23 cellular contexts compared by ENCODE assay signal in genomic region chr16:56198755-56199114, GRCh38. TPM values are rescaled to one million over a fixed set of nuclear protein-coding genes. Genes with fewer than 3 reads are reported as not detected.
A peak's percentile ranks its signal among the peaks of the same experiment; 100 is the strongest.
DNase-seq lines count a peak whose midpoint lies in the region; ATAC-seq and TF ChIP-seq lines count a peak whose summit lies in the region.
"Had no signal": no experiment of that assay in that cellular context is flagged by ENCODE, and none has a peak within 500 bp of the region (broad histone marks: within the 10 kb centered on the region; RNA-seq: fewer than 3 reads in every experiment).

No MANE protein-coding gene starts in this region.

- H3K4me1 Mint-ChIP-seq in activated CD4-positive, alpha-beta T cell treated with anti-CD3 and anti-CD28 coated beads, Interleukin-2, amount 10 ng/mL, durations not matched to agents 24 days and 14 days, result peaks cover 41% of the 10 kb centered on the region
- H3K4me1 Mint-ChIP-seq in GM23338 (peaks cover 49% of the 10 kb centered on the region), mesothelial cell of epicardium (peaks cover 4% of the 10 kb centered on the region)
- H3K4me1 Mint-ChIP-seq in stimulated activated effector memory CD8-positive, alpha-beta T cell treated with anti-CD3 and anti-CD28 coated beads, Interleukin-12 subunit alpha, Interleukin-12 subunit beta, amount 100 ng/mL, for 72 hours, result peaks cover 34% of the 10 kb centered on the region

- H3K4me3 ChIP-seq in GM23338, result no peak overlapping the region
- H3K4me3 ChIP-seq: adrenal gland, coronary artery, heart right ventricle, psoas muscle, smooth muscle cell, uterus had no signal

- peaks cover 42% of the 10 kb centered on the region for H3K79me2 ChIP-seq in GM23338 (replicated peaks; ENCODE audit: insufficient read depth)

- peaks cover 11% of the 10 kb centered on the region; the same call in 1 of the 2 replicates for H3K9me2 ChIP-seq in GM23338 (ENCODE audit: insufficient read depth)

- ATAC-seq in GM23338, result no peak
- peak; percentile 0 to 1 for ATAC-seq in activated naive CD4-positive, alpha-beta T cell treated with anti-CD3 and anti-CD28 coated beads, Interleukin-2, amount 50 U/mL, for 72 hours
- ATAC-seq in stimulated activated effector memory CD8-positive, alpha-beta T cell treated with anti-CD3 and anti-CD28 coated beads, Interleukin-12 subunit alpha, Interleukin-12 subunit beta, amount 100 ng/mL, for 72 hours, result no peak
- no peak for ATAC-seq in SK-N-SH treated with all-trans-retinoic acid at 6 μM for 48 hours
- ATAC-seq: heart right ventricle, left ventricle myocardium superior, psoas muscle had no signal

- intact Hi-C loops in activated CD4-positive, alpha-beta T cell treated with anti-CD3 and anti-CD28 coated beads, Interleukin-2, amount 10 ng/mL, durations not matched to agents 24 days and 14 days (cut with micrococcal nuclease), result loop anchor here (1.0 to 10.0 kb wide), 7 partner anchors 8 to 1274 kb away; partner anchors contain the start of genes AMFR, MT2A, NUDT21 and OGFOD1

- peak overlapping the region; percentile 60 for H3K4me3 Mint-ChIP-seq in activated CD4-positive, alpha-beta T cell treated with anti-CD3 and anti-CD28 coated beads, Interleukin-2, amount 10 ng/mL, durations not matched to agents 24 days and 14 days
- no peak overlapping the region for H3K4me3 Mint-ChIP-seq in GM23338
- H3K4me3 Mint-ChIP-seq in stimulated activated effector memory CD8-positive, alpha-beta T cell treated with anti-CD3 and anti-CD28 coated beads, Interleukin-12 subunit alpha, Interleukin-12 subunit beta, amount 100 ng/mL, for 72 hours, result no peak overlapping the region
- no peak overlapping the region for H3K4me3 Mint-ChIP-seq in mesothelial cell of epicardium

- no peak overlapping the region for H2AFZ ChIP-seq in GM23338

- peaks cover 59% of the 10 kb centered on the region for H3K4me1 ChIP-seq in GM23338 (ENCODE audit: insufficient read depth)
- H3K4me1 ChIP-seq: psoas muscle had no signal

- H3K27ac Mint-ChIP-seq in activated CD4-positive, alpha-beta T cell treated with anti-CD3 and anti-CD28 coated beads, Interleukin-2, amount 10 ng/mL, durations not matched to agents 24 days and 14 days, result peak overlapping the region; percentile 84
- H3K27ac Mint-ChIP-seq in GM23338, result peak overlapping the region; percentile 67; the same call in 1 of the 2 replicates
- H3K27ac Mint-ChIP-seq in activated naive CD4-positive, alpha-beta T cell treated with anti-CD3 and anti-CD28 coated beads, Interleukin-2, amount 50 U/mL, for 72 hours, result peak overlapping the region in 1 of 2 donors; percentile 61
- peak overlapping the region; percentile 72 for H3K27ac Mint-ChIP-seq in stimulated activated effector memory CD8-positive, alpha-beta T cell treated with anti-CD3 and anti-CD28 coated beads, Interleukin-12 subunit alpha, Interleukin-12 subunit beta, amount 100 ng/mL, for 72 hours
- H3K27ac Mint-ChIP-seq in mesothelial cell of epicardium, result no peak overlapping the region

- H3K27me3 Mint-ChIP-seq in activated CD4-positive, alpha-beta T cell treated with anti-CD3 and anti-CD28 coated beads, Interleukin-2, amount 10 ng/mL, durations not matched to agents 24 days and 14 days, result peaks cover 35% of the 10 kb centered on the region
- H3K27me3 Mint-ChIP-seq in GM23338 (ENCODE audit: insufficient read depth, low read depth, poor library complexity), result peaks cover 5% of the 10 kb centered on the region
- peaks cover 39% of the 10 kb centered on the region for H3K27me3 Mint-ChIP-seq in mesothelial cell of epicardium (ENCODE audit: low read depth)

- no peak overlapping the region for H3K27ac ChIP-seq in GM23338 (ENCODE audit: low read depth)
- H3K27ac ChIP-seq: adrenal gland, coronary artery, psoas muscle, RWPE1, uterus had no signal

- no peaks in the 10 kb centered on the region for H3F3A ChIP-seq in GM23338 (replicated peaks; ENCODE audit: low read depth)

- peak overlapping the region; percentile 73; the same call in 1 of the 2 replicates for H3K4me2 ChIP-seq in GM23338
- H3K4me2 ChIP-seq: smooth muscle cell had no signal

- TF ChIP-seq CTCF in GM23338 (conservative IDR thresholded peaks at IDR 0.05; ENCODE audit: low read depth in 2 of 2), result no peak
- TF ChIP-seq CTCF in mesothelial cell of epicardium (IDR thresholded peaks at IDR 0.05; ENCODE audit: unreplicated experiment), result no peak

- H3K27me3 ChIP-seq in GM23338 (ENCODE audit: insufficient read depth), result peaks cover under 1% of the 10 kb centered on the region
- H3K27me3 ChIP-seq: uterus had no signal

- no peaks in the 10 kb centered on the region for H3K36me3 ChIP-seq in GM23338 (ENCODE audit: insufficient read depth)
- H3K36me3 ChIP-seq: adrenal gland, heart right ventricle, uterus had no signal

- H3K9me3 Mint-ChIP-seq in activated CD4-positive, alpha-beta T cell treated with anti-CD3 and anti-CD28 coated beads, Interleukin-2, amount 10 ng/mL, durations not matched to agents 24 days and 14 days, result peaks cover 7% of the 10 kb centered on the region
- H3K9me3 Mint-ChIP-seq in GM23338 (no peaks in the 10 kb centered on the region), mesothelial cell of epicardium (no peaks in the 10 kb centered on the region)
- H3K9me3 Mint-ChIP-seq in activated naive CD4-positive, alpha-beta T cell treated with anti-CD3 and anti-CD28 coated beads, Interleukin-2, amount 50 U/mL, for 72 hours, result no peaks in the 10 kb centered on the region
- H3K9me3 Mint-ChIP-seq in stimulated activated effector memory CD8-positive, alpha-beta T cell treated with anti-CD3 and anti-CD28 coated beads, Interleukin-12 subunit alpha, Interleukin-12 subunit beta, amount 100 ng/mL, for 72 hours, result no peaks in the 10 kb centered on the region

- no peak for DNase-seq in activated CD4-positive, alpha-beta T cell treated with anti-CD3 and anti-CD28 coated beads, Interleukin-2, amount 10 ng/mL, durations not matched to agents 24 days and 14 days
- DNase-seq in activated CD4-positive, alpha-beta T cell treated with anti-CD3 and anti-CD28 coated beads, Interleukin-2, amount 50 U/mL, for 48 hours, result no peak
- DNase-seq in GM23338 (ENCODE audit: low spot score), result no peak
- no peak for DNase-seq in activated naive CD4-positive, alpha-beta T cell treated with anti-CD3 and anti-CD28 coated beads, Interleukin-2, amount 50 U/mL, for 72 hours (ENCODE audit: low spot score in 2 of 2)
- peak in 1 of 2 donors; percentile 56 for DNase-seq in stimulated activated effector memory CD8-positive, alpha-beta T cell treated with anti-CD3 and anti-CD28 coated beads, Interleukin-12 subunit alpha, Interleukin-12 subunit beta, amount 100 ng/mL, for 72 hours (ENCODE audit: low spot score in 2 of 2)
- DNase-seq in NCI-H446 treated with DMSO at 0.1 percent for 48 hours (lab: John Stamatoyannopoulos, UW), result no peak
- no peak for DNase-seq in mesothelial cell of epicardium (ENCODE audit: low spot score in 2 of 2, unreplicated experiment in 2 of 2)
- DNase-seq: activated CD4-positive, alpha-beta T cell treated with anti-CD3 and anti-CD28 coated beads for 4 hours; activated T-cell treated with anti-CD3 and anti-CD28 coated beads, Interleukin-2, amount 50 U/mL, for 1 hour; adrenal gland; GOT3; heart right ventricle; left ventricle myocardium superior; NCI-H1105 treated with DMSO at 0.1 percent for 48 hours; NCI-H510A treated with DMSO at 0.1 percent for 48 hours; psoas muscle; stimulated activated CD4-positive, alpha-beta T cell treated with anti-CD3 and anti-CD28 coated beads, Interleukin-4, amount 100 ng/mL, for 1 hour; uterus had no signal

- peaks cover 6% of the 10 kb centered on the region; the same call in 1 of the 2 replicates for H4K20me1 ChIP-seq in GM23338 (replicated peaks; ENCODE audit: insufficient read depth)

- peaks cover 4% of the 10 kb centered on the region for H3K36me3 Mint-ChIP-seq in activated CD4-positive, alpha-beta T cell treated with anti-CD3 and anti-CD28 coated beads, Interleukin-2, amount 10 ng/mL, durations not matched to agents 24 days and 14 days (ENCODE audit: low read depth)
- H3K36me3 Mint-ChIP-seq in GM23338 (ENCODE audit: low read depth) (no peaks in the 10 kb centered on the region), mesothelial cell of epicardium (no peaks in the 10 kb centered on the region)
- no peaks in the 10 kb centered on the region for H3K36me3 Mint-ChIP-seq in activated naive CD4-positive, alpha-beta T cell treated with anti-CD3 and anti-CD28 coated beads, Interleukin-2, amount 50 U/mL, for 72 hours
- H3K36me3 Mint-ChIP-seq in stimulated activated effector memory CD8-positive, alpha-beta T cell treated with anti-CD3 and anti-CD28 coated beads, Interleukin-12 subunit alpha, Interleukin-12 subunit beta, amount 100 ng/mL, for 72 hours, result peaks cover 6% of the 10 kb centered on the region

TF ChIP-seq in GM23338, 12 proteins besides CTCF, POLR2A, EP300 and RAD21 (continues in another document):
- TF ChIP-seq CREB1 (CRISPR knock-in tag; IDR thresholded peaks at IDR 0.05; ENCODE audit: low read depth) (no peak), STAT1 (IDR thresholded peaks at IDR 0.05; ENCODE audit: unreplicated experiment) (no peak)

TF ChIP-seq in SK-N-SH treated with all-trans-retinoic acid at 6 μM for 48 hours, 23 proteins besides CTCF, POLR2A, EP300 and RAD21 (continues in another document):
- TF ChIP-seq TOX (CRISPR knock-in tag; IDR thresholded peaks at IDR 0.05; ENCODE audit: borderline replicate concordance), result no peak
- TF ChIP-seq CSDC2 (CRISPR knock-in tag; IDR thresholded peaks at IDR 0.05), result no peak
- TF ChIP-seq ARNTL (CRISPR knock-in tag; IDR thresholded peaks at IDR 0.05; ENCODE audit: borderline replicate concordance, low read depth), result no peak
- TF ChIP-seq ISL1 (CRISPR knock-in tag; IDR thresholded peaks at IDR 0.05), result no peak
- no peak for TF ChIP-seq ZFP3 (CRISPR knock-in tag; IDR thresholded peaks at IDR 0.05)
- TF ChIP-seq OSR1 (CRISPR knock-in tag; IDR thresholded peaks at IDR 0.05), result no peak
- TF ChIP-seq CSRNP3 (CRISPR knock-in tag; IDR thresholded peaks at IDR 0.05), result no peak

RNA-seq across cellular contexts. Expression of gene GNAO1, which starts 7.4 kb away (rescaled TPM):
- total RNA-seq in activated CD4-positive, alpha-beta T cell treated with anti-CD3 and anti-CD28 coated beads, Interleukin-2, amount 10 ng/mL, durations not matched to agents 24 days and 14 days, result 2.0 and 2.3 TPM in 2 replicates
- total RNA-seq in GM23338 (2014; rRNA removed; shearing (Covaris generic)), result 20.0 and 24.8 TPM in 2 replicates
- polyA plus RNA-seq in GM23338 (2016; fragmentation: Nextera tagmentation; extraction: Ambion mirVana), result 6.5 and 7.5 TPM in 2 replicates
- total RNA-seq in activated naive CD4-positive, alpha-beta T cell treated with anti-CD3 and anti-CD28 coated beads, Interleukin-2, amount 50 U/mL, for 72 hours, result under 1 TPM; 0.25 to 0.37 TPM
- 2.2 to 3.3 TPM (median 2.8 TPM) in 3 replicates for total RNA-seq in mesothelial cell of epicardium
- total RNA-seq: A172 had no signal

Comparison
In these comparisons a context has a peak if more than half of its experiments do, and no peak if none do; other contexts are left out.
1. ATAC-seq: peak in activated naive CD4-positive, alpha-beta T cell treated with anti-CD3 and anti-CD28 coated beads, Interleukin-2, amount 50 U/mL, for 72 hours (2 of 2); none in GM23338 (single experiment), stimulated activated effector memory CD8-positive, alpha-beta T cell treated with anti-CD3 and anti-CD28 coated beads, Interleukin-12 subunit alpha, Interleukin-12 subunit beta, amount 100 ng/mL, for 72 hours (single experiment) and SK-N-SH treated with all-trans-retinoic acid at 6 μM for 48 hours (single experiment).